8 cellular contexts compared by ENCODE assay signal in the genomic region with DNA sequence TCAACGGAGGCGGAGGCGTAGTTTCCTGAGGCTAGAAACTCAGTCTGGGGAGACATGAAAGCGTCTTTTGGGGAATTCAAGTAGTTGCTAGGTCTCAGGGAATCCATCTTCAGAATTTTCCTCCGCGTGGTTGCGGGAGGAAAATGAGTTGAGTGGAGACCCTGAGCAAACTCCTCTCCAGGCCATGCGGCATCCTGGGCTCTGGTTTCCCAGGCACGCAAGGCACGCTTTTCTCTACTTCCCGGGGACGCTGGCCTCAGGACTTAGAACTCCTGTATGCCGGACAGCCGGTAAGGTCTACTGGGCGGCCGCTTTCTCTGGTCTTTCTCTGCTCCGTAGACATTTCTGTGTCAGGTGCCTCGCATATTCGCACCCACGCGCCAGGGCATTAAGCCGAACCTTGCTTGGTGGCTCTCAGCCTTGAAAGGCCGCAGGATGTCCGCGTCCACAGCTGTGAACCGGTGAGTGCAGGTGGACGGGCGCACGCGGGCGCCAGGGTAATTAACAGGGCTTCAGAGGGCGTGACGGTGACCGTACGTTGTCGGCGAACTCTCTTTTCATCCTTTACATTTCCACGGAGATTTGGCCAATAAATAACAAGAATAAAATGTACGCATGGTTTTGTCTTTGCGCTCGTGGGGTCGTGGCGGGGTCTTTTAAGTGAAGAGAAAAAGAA. TPM values are rescaled to one million over a fixed set of nuclear protein-coding genes. Genes with fewer than 3 reads are reported as not detected.
A peak's percentile ranks its signal among the peaks of the same experiment; 100 is the strongest.
DNase-seq lines count a peak whose midpoint lies in the region; ATAC-seq, FAIRE-seq and TF ChIP-seq lines count a peak whose summit lies in the region.

No MANE protein-coding gene starts in this region.

- no peak for FAIRE-seq in astrocyte (lab: Jason Lieb, UNC)

- H3K4me3 Mint-ChIP-seq in activated naive CD4-positive, alpha-beta T cell treated with anti-CD3 and anti-CD28 coated beads for 36 hours = peak overlapping the region; percentile 68
- H3K4me3 Mint-ChIP-seq in astrocyte (ENCODE audit: unreplicated experiment) (peak overlapping the region; percentile 81), type B pancreatic cell (peak overlapping the region; percentile 84)

- H3K27ac ChIP-seq in astrocyte (ENCODE audit: low read depth, low read length) (no peak overlapping the region), left lung (no peak overlapping the region)

- H3K4me1 ChIP-seq in astrocyte (ENCODE audit: insufficient read depth, low read length) = peaks cover 17% of the 10 kb centered on the region
- peaks cover 3 to 21% of the 10 kb centered on the region in 2 donors for H3K4me1 ChIP-seq in left lung

- H3K9ac ChIP-seq in astrocyte (ENCODE audit: low read length) = peak overlapping the region; percentile 51

- ATAC-seq in left lung = no peak

- no peaks in the 10 kb centered on the region for H4K20me1 ChIP-seq in astrocyte (ENCODE audit: insufficient read depth, low read length)

- H3K27me3 ChIP-seq in astrocyte (ENCODE audit: insufficient read depth, low read length) = peaks cover 16% of the 10 kb centered on the region
- peaks cover 89 to 99% of the 10 kb centered on the region in 2 donors for H3K27me3 ChIP-seq in left lung

- no peak overlapping the region for H3K27ac Mint-ChIP-seq in activated naive CD4-positive, alpha-beta T cell treated with anti-CD3 and anti-CD28 coated beads for 36 hours
- H3K27ac Mint-ChIP-seq in astrocyte (ENCODE audit: unreplicated experiment) (peak overlapping the region; percentile 69), type B pancreatic cell (peak overlapping the region; percentile 79)

- CTCF ChIA-PET in activated naive CD4-positive, alpha-beta T cell treated with anti-CD3 and anti-CD28 coated beads for 36 hours (lab: Charles Lee) = interaction anchor here (0.8 kb wide), 1 partner anchor 29 kb away, joined by 5 read pairs; no protein-coding TSS in a partner anchor

- intact Hi-C loops in activated naive CD4-positive, alpha-beta T cell treated with anti-CD3 and anti-CD28 coated beads for 36 hours (cut with micrococcal nuclease) = no loop called here
- intact Hi-C loops in left lung (cut with DNase I) = no loop called here

- no peaks in the 10 kb centered on the region for H3K79me2 ChIP-seq in astrocyte (ENCODE audit: insufficient read depth, low read length)

- H3K4me3 ChIP-seq in astrocyte (ENCODE audit: insufficient read depth, low read depth, low read length) (peak overlapping the region; percentile 62), left lung (peak overlapping the region; percentile 30 to 37)

- H3K9me3 ChIP-seq in astrocyte (ENCODE audit: insufficient read depth, low read depth, low read length) = no peaks in the 10 kb centered on the region
- H3K9me3 ChIP-seq in left lung = no peaks in the 10 kb centered on the region

- peaks cover 27% of the 10 kb centered on the region for H3K4me1 Mint-ChIP-seq in activated naive CD4-positive, alpha-beta T cell treated with anti-CD3 and anti-CD28 coated beads for 36 hours (ENCODE audit: low read depth)
- H3K4me1 Mint-ChIP-seq in astrocyte (ENCODE audit: low read depth, unreplicated experiment) = peaks cover 10% of the 10 kb centered on the region
- H3K4me1 Mint-ChIP-seq in type B pancreatic cell (ENCODE audit: unreplicated experiment) = peaks cover 34% of the 10 kb centered on the region

- peaks cover 47% of the 10 kb centered on the region for H3K27me3 Mint-ChIP-seq in activated naive CD4-positive, alpha-beta T cell treated with anti-CD3 and anti-CD28 coated beads for 36 hours (ENCODE audit: low read depth)
- H3K27me3 Mint-ChIP-seq in astrocyte (ENCODE audit: low read depth, unreplicated experiment) (peaks cover 18% of the 10 kb centered on the region), type B pancreatic cell (peaks cover 46% of the 10 kb centered on the region)

- H3K9me3 Mint-ChIP-seq in activated naive CD4-positive, alpha-beta T cell treated with anti-CD3 and anti-CD28 coated beads for 36 hours = no peaks in the 10 kb centered on the region
- H3K9me3 Mint-ChIP-seq in astrocyte (ENCODE audit: unreplicated experiment) = no peaks in the 10 kb centered on the region
- no peaks in the 10 kb centered on the region for H3K9me3 Mint-ChIP-seq in type B pancreatic cell

- H3K36me3 ChIP-seq in astrocyte (ENCODE audit: insufficient read depth, low read length) (no peaks in the 10 kb centered on the region), left lung (no peaks in the 10 kb centered on the region)

- peak overlapping the region; percentile 91 for H2AFZ ChIP-seq in astrocyte (ENCODE audit: low read depth, low read length)

- no peak for DNase-seq in activated naive CD4-positive, alpha-beta T cell treated with anti-CD3 and anti-CD28 coated beads for 36 hours
- DNase-seq in activated naive CD4-positive, alpha-beta T cell (lab: John Stamatoyannopoulos, UW) = no peak
- DNase-seq in astrocyte (ENCODE audit: low read depth) = no peak
- peak in 1 of 2 donors; percentile 60 for DNase-seq in left lung
- DNase-seq in type B pancreatic cell (ENCODE audit: extremely low spot score, unreplicated experiment) = no peak
- no peak for DNase-seq in AG08396 (ENCODE audit: low spot score)
- no peak for DNase-seq in NCI-H1930 (lab: John Stamatoyannopoulos, UW)
- DNase-seq in AG08395 (ENCODE audit: low spot score) = no peak

- H3K4me2 ChIP-seq in astrocyte (ENCODE audit: low read length) = peak overlapping the region; percentile 90

- TF ChIP-seq CTCF in astrocyte (IDR thresholded peaks at IDR 0.05; ENCODE audit: insufficient read depth, low read depth, low read length) (no peak), left lung (IDR thresholded peaks at IDR 0.05) (no peak), type B pancreatic cell (conservative IDR thresholded peaks at IDR 0.05) (no peak)

- no peaks in the 10 kb centered on the region for H3K36me3 Mint-ChIP-seq in activated naive CD4-positive, alpha-beta T cell treated with anti-CD3 and anti-CD28 coated beads for 36 hours (ENCODE audit: low read depth)
- H3K36me3 Mint-ChIP-seq in astrocyte (ENCODE audit: low read depth, unreplicated experiment) (peaks cover 2% of the 10 kb centered on the region), type B pancreatic cell (no peaks in the 10 kb centered on the region)

RNA-seq across cellular contexts. Expression of a gene that starts 1.0 kb away (rescaled TPM):
- total RNA-seq in activated naive CD4-positive, alpha-beta T cell treated with anti-CD3 and anti-CD28 coated beads for 36 hours = under 1 TPM; 0.40 to 0.50 TPM
- total RNA-seq in astrocyte = 1.5 TPM in 2 replicates
- under 1 TPM; 0.55 to 0.65 TPM for total RNA-seq in left lung
- total RNA-seq in type B pancreatic cell (ENCODE audit: low replicate concordance) = 2.8 and 5.2 TPM in 2 replicates
